Comparison of ENCODE assay signal across 8 cellular contexts in genomic region chr2:197500503-197501179, GRCh38. TPM values are rescaled to one million over a fixed set of nuclear protein-coding genes. Genes with fewer than 3 reads are reported as not detected.
DNase-seq lines count a peak whose midpoint lies in the region; ATAC-seq and TF ChIP-seq lines count a peak whose summit lies in the region.

No MANE protein-coding gene starts in this region.

- TF ChIP-seq CTCF in AG10803 (conservative IDR thresholded peaks at IDR 0.05; ENCODE audit: low read length) (no peak), sigmoid colon (IDR thresholded peaks at IDR 0.05) (no peak)

- no peak for TF ChIP-seq POLR2A in sigmoid colon (IDR thresholded peaks at IDR 0.05)

- peaks cover 0 to 50% (median 42%) of the 10 kb centered on the region in 4 donors for H3K4me1 ChIP-seq in sigmoid colon

- H3K27me3 ChIP-seq in sigmoid colon, result no peaks in the 10 kb centered on the region

- TF ChIP-seq EP300 in sigmoid colon (IDR thresholded peaks at IDR 0.05), result no peak

- H3K27ac ChIP-seq in sigmoid colon, result peak overlapping the region; percentile 95 to 96 (median 96)

- ATAC-seq in GM18873 (IDR thresholded peaks at IDR 0.05; ENCODE audit: low FRiP score, unreplicated experiment) (peak; percentile 2), HG03159 (IDR thresholded peaks at IDR 0.05; ENCODE audit: unreplicated experiment) (peak; percentile 10), left cardiac atrium (peak; percentile 4 to 6)
- peak; percentile 2 for ATAC-seq in activated T-helper 17 cell treated with anti-CD3 and anti-CD28 coated beads, Interleukin-2, amount 50 U/mL, for 72 hours (replicated peaks)

- H3K36me3 ChIP-seq in sigmoid colon, result peaks cover 11 to 59% (median 15%) of the 10 kb centered on the region in 4 donors

- peak; percentile 6 for DNase-seq in AG10803 (ENCODE audit: low read depth)
- no peak for DNase-seq in left cardiac atrium
- no peak for DNase-seq in sigmoid colon
- DNase-seq in HK-2 (ENCODE audit: unreplicated experiment), result no peak
- no peak for DNase-seq in NOMO-1 treated with dmso at 0.1 percent for 144 hours (lab: John Stamatoyannopoulos, UW; ENCODE audit: unreplicated experiment)

- peak overlapping the region; percentile 84 for H3K4me3 ChIP-seq in AG10803 (ENCODE audit: low read length)
- peak overlapping the region; percentile 76 to 95 (median 84) for H3K4me3 ChIP-seq in sigmoid colon

- H3K27ac Mint-ChIP-seq in activated T-helper 17 cell treated with anti-CD3 and anti-CD28 coated beads, Interleukin-2, amount 50 U/mL, for 72 hours, result peak overlapping the region; percentile 95

- peak overlapping the region; percentile 98 for H3K4me3 Mint-ChIP-seq in activated T-helper 17 cell treated with anti-CD3 and anti-CD28 coated beads, Interleukin-2, amount 50 U/mL, for 72 hours

- 0% methylated on average over 30 of the region's 30 CpGs for whole genome bisulfite sequencing in sigmoid colon, 2 donors

- H3K9me3 ChIP-seq in sigmoid colon, result no peaks in the 10 kb centered on the region

- H3K27me3 Mint-ChIP-seq in activated T-helper 17 cell treated with anti-CD3 and anti-CD28 coated beads, Interleukin-2, amount 50 U/mL, for 72 hours, result no peaks in the 10 kb centered on the region

- H3K4me1 Mint-ChIP-seq in activated T-helper 17 cell treated with anti-CD3 and anti-CD28 coated beads, Interleukin-2, amount 50 U/mL, for 72 hours, result peaks cover 17% of the 10 kb centered on the region

- peaks cover 91% of the 10 kb centered on the region for H3K36me3 Mint-ChIP-seq in activated T-helper 17 cell treated with anti-CD3 and anti-CD28 coated beads, Interleukin-2, amount 50 U/mL, for 72 hours (ENCODE audit: low read depth)

- intact Hi-C loops in left cardiac atrium (cut with DNase I), result loop anchor here in 1 of 2 donors (2.0 kb wide), 1 partner anchor 14 kb away; no protein-coding TSS in a partner anchor
- intact Hi-C loops in sigmoid colon (cut with DNase I), result loop anchor here (2.0 kb wide), 1 partner anchor 14 kb away; no protein-coding TSS in a partner anchor

- no peaks in the 10 kb centered on the region for H3K9me3 Mint-ChIP-seq in activated T-helper 17 cell treated with anti-CD3 and anti-CD28 coated beads, Interleukin-2, amount 50 U/mL, for 72 hours

RNA-seq across cellular contexts. Expression of gene HSPE1, which starts 0.5 kb away (rescaled TPM):
- 100 to 1,000 TPM; 151 to 313 TPM for total RNA-seq in activated T-helper 17 cell treated with anti-CD3 and anti-CD28 coated beads, Interleukin-2, amount 50 U/mL, for 72 hours
- total RNA-seq in left cardiac atrium, result 100 to 1,000 TPM; 111 to 117 TPM
- 100 to 1,000 TPM in 2 of 4 donors, 10 to 100 TPM in 2; 47.8 to 136 (median 106) TPM for total RNA-seq in sigmoid colon
- 100 to 1,000 TPM; 194 to 267 (median 217) TPM for polyA plus RNA-seq in sigmoid colon

RNA-seq across cellular contexts. Expression of gene HSPD1, which starts 1.0 kb away (rescaled TPM):
- total RNA-seq in activated T-helper 17 cell treated with anti-CD3 and anti-CD28 coated beads, Interleukin-2, amount 50 U/mL, for 72 hours, result 100 to 1,000 TPM; 344 to 822 TPM
- total RNA-seq in left cardiac atrium (100 to 1,000 TPM; 164 to 166 TPM), sigmoid colon (100 to 1,000 TPM in 3 of 4 donors, 10 to 100 TPM in 1; 98.9 to 144 (median 114) TPM)
- polyA plus RNA-seq in sigmoid colon, result 100 to 1,000 TPM; 121 to 313 (median 177) TPM

RNA-seq across cellular contexts. Expression of gene MOB4, which starts 15.2 kb away (rescaled TPM):
- 10 to 100 TPM; 13.4 to 20.1 TPM for total RNA-seq in activated T-helper 17 cell treated with anti-CD3 and anti-CD28 coated beads, Interleukin-2, amount 50 U/mL, for 72 hours
- total RNA-seq in left cardiac atrium, result 10 to 100 TPM; 19.8 to 32.6 TPM
- total RNA-seq in sigmoid colon, result 10 to 100 TPM; 29.1 to 50.5 (median 38.7) TPM
- 10 to 100 TPM; 22.2 to 49.9 (median 40.9) TPM for polyA plus RNA-seq in sigmoid colon

RNA-seq across cellular contexts. Expression of gene COQ10B, which starts 47.3 kb away (rescaled TPM):
- total RNA-seq in activated T-helper 17 cell treated with anti-CD3 and anti-CD28 coated beads, Interleukin-2, amount 50 U/mL, for 72 hours, result 10 to 100 TPM; 15.8 to 20.1 TPM
- total RNA-seq in left cardiac atrium, result 10 to 100 TPM; 23.0 to 43.4 TPM
- 10 to 100 TPM; 16.3 to 39.0 (median 33.0) TPM for total RNA-seq in sigmoid colon
- polyA plus RNA-seq in sigmoid colon, result 10 to 100 TPM; 15.1 to 77.9 (median 39.0) TPM
